In the genomic region with DNA sequence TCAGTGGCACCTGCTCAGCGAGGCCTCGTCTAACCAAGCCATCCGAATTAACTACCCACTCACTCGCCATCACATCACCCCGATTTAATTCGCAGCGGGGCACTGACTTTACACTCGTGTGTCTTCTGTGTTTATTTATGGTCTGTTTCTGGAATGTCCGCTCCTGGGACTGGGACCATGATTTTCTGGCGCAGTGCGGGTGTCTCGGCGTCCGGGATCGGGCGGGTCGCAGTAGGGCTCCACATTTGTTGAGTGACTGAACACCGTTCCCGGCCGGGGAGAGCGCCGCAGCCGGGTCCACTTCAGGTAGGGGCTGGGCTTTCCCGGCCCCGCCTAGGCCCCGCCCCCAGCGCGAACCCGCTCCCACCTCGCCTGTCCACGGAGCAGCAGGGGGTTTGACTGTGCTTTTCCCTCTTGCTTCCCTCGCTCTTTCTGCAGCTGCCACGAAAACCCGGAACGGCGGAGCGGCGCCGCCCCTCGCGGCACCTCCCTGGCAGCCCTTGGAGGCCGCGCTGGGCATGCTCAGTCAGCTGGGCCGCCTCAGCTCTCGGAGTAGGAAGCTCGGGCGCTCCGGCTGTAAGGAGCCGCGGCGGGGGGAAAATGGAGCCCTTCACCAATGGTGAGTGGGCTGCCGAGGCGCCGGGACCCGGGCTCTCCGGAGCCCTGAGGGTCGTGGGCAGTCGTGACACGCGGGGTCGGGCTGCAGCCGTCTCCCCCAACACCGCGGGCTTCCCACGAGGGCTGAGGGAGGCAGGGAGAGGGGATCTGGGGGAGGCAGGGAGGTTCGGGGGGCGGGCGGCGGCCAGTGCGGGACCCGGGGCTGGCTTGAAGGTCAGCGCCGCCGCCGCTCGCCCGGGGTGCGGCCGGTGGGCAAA, we compare ENCODE assay signal across 8 cellular contexts. TPM values are rescaled to one million over a fixed set of nuclear protein-coding genes. Genes with fewer than 3 reads are reported as not detected.
A peak's percentile ranks its signal among the peaks of the same experiment; 100 is the strongest.
DNase-seq lines count a peak whose midpoint lies in the region; ATAC-seq and TF ChIP-seq lines count a peak whose summit lies in the region.

A gene (plus strand): TSS at position 525 of the 875 bp plus-strand sequence. CDS start 76 bp downstream, at position 601.

- ATAC-seq in HG02759 (IDR thresholded peaks at IDR 0.05; ENCODE audit: unreplicated experiment) = peak; percentile 57
- peak; percentile 70 for ATAC-seq in activated naive CD8-positive, alpha-beta T cell treated with anti-CD3 and anti-CD28 coated beads, Interleukin-2, amount 50 U/mL, for 24 hours
- ATAC-seq in Right ventricle myocardium superior (ENCODE audit: poor library complexity) = peak; percentile 91

- peak within 1 kb of the TSS; percentile 90 for H2AFZ ChIP-seq in parathyroid adenoma

- H3K36me3 Mint-ChIP-seq in activated naive CD8-positive, alpha-beta T cell treated with anti-CD3 and anti-CD28 coated beads, Interleukin-2, amount 50 U/mL, for 24 hours (ENCODE audit: low read depth) = peaks cover 7% of the 10 kb centered on the region

- H3K27ac ChIP-seq in parathyroid adenoma = peak within 1 kb of the TSS; percentile 99
- peak within 1 kb of the TSS; percentile 94 to 99 (median 97) for H3K27ac ChIP-seq in tibial nerve

- DNase-seq in NCI-H1417 (lab: John Stamatoyannopoulos, UW) (peak; percentile 95 to 97 (median 95)), SW 1271 (lab: John Stamatoyannopoulos, UW) (peak; percentile 98), Right ventricle myocardium superior (peak; percentile 97), tibial nerve (ENCODE audit: low spot score in 2 of 2) (peak; percentile 88 to 91)
- peak; percentile 95 for DNase-seq in activated naive CD8-positive, alpha-beta T cell treated with anti-CD3 and anti-CD28 coated beads, Interleukin-2, amount 50 U/mL, for 24 hours

- H3K27ac Mint-ChIP-seq in activated naive CD8-positive, alpha-beta T cell treated with anti-CD3 and anti-CD28 coated beads, Interleukin-2, amount 50 U/mL, for 24 hours = peak within 1 kb of the TSS; percentile 93

- H3K9me3 ChIP-seq in parathyroid adenoma (ENCODE audit: control insufficient read depth, low read length) = no peaks in the 10 kb centered on the region
- H3K9me3 ChIP-seq in tibial nerve = no peaks in the 10 kb centered on the region

- H3K4me1 ChIP-seq in parathyroid adenoma = peaks cover 17% of the 10 kb centered on the region
- H3K4me1 ChIP-seq in tibial nerve = peaks cover 0 to 48% (median 29%) of the 10 kb centered on the region in 4 donors

- H3K9me3 Mint-ChIP-seq in activated naive CD8-positive, alpha-beta T cell treated with anti-CD3 and anti-CD28 coated beads, Interleukin-2, amount 50 U/mL, for 24 hours = no peaks in the 10 kb centered on the region

- peak; percentile 60 to 97 for TF ChIP-seq EP300 in tibial nerve (IDR thresholded peaks at IDR 0.05)

- no peaks in the 10 kb centered on the region for H3K36me3 ChIP-seq in parathyroid adenoma (ENCODE audit: control insufficient read depth, insufficient read depth, low read length)
- no peaks in the 10 kb centered on the region for H3K36me3 ChIP-seq in tibial nerve

- H3K9ac ChIP-seq in parathyroid adenoma = peak within 1 kb of the TSS; percentile 92

- peaks cover 73% of the 10 kb centered on the region for H3K4me1 Mint-ChIP-seq in activated naive CD8-positive, alpha-beta T cell treated with anti-CD3 and anti-CD28 coated beads, Interleukin-2, amount 50 U/mL, for 24 hours

- intact Hi-C loops in Right ventricle myocardium superior (cut with DNase I) = loop anchor here (5.0 kb wide), 1 partner anchor 42 kb away; no protein-coding TSS in a partner anchor

- peaks cover 19% of the 10 kb centered on the region for H3K79me2 ChIP-seq in parathyroid adenoma

- H3K27me3 Mint-ChIP-seq in activated naive CD8-positive, alpha-beta T cell treated with anti-CD3 and anti-CD28 coated beads, Interleukin-2, amount 50 U/mL, for 24 hours = peaks cover 2% of the 10 kb centered on the region

- H3K4me3 Mint-ChIP-seq in activated naive CD8-positive, alpha-beta T cell treated with anti-CD3 and anti-CD28 coated beads, Interleukin-2, amount 50 U/mL, for 24 hours = peak within 1 kb of the TSS; percentile 85

- TF ChIP-seq POLR2A in GM10847 (IDR thresholded peaks at IDR 0.05; ENCODE audit: extremely low read depth, insufficient read length) (peak; percentile 75), tibial nerve (IDR thresholded peaks at IDR 0.05) (peak; percentile 63 to 85)

- peak within 1 kb of the TSS; percentile 92 for H3K4me2 ChIP-seq in parathyroid adenoma (ENCODE audit: low read length)

- 1% methylated on average over 59 to 76 of the region's 79 CpGs for WGBS in tibial nerve, 2 donors

- H3K27me3 ChIP-seq in parathyroid adenoma (ENCODE audit: control insufficient read depth, insufficient read depth, low read length) = no peaks in the 10 kb centered on the region
- H3K27me3 ChIP-seq in tibial nerve = no peaks in the 10 kb centered on the region

- H3K4me3 ChIP-seq in parathyroid adenoma (ENCODE audit: low read depth, low read length) = peak within 1 kb of the TSS; percentile 98
- peak within 1 kb of the TSS; percentile 91 to 98 (median 96) for H3K4me3 ChIP-seq in tibial nerve

- TF ChIP-seq CTCF in parathyroid adenoma (IDR thresholded peaks at IDR 0.05) (peak; percentile 2), tibial nerve (IDR thresholded peaks at IDR 0.05) (peak in 2 of 5 experiments; percentile 35 to 59)

RNA-seq across cellular contexts. Expression of the gene that starts here (rescaled TPM):
- total RNA-seq in Right ventricle myocardium superior (44.4 TPM), tibial nerve (10 to 100 TPM; 40.4 to 71.8 (median 51.3) TPM)

Comparison
In these comparisons a context has a peak if more than half of its experiments do, and no peak if none do; other contexts are left out.
1. Peak in every context shown above with its lines: DNase-seq, ATAC-seq, H3K4me3 ChIP-seq and H3K27ac ChIP-seq.